2 cellular contexts compared by ENCODE assay signal in genomic region chr7:74219416-74219815, GRCh38.
TF ChIP-seq lines count a peak whose summit lies in the region.

No MANE protein-coding gene starts in this region.

TF ChIP-seq in A549, 52 proteins besides CTCF, POLR2A, EP300 and RAD21 (continued from another document):
- TF ChIP-seq REST (IDR thresholded peaks at IDR 0.05) (no peak), ZNF302 (CRISPR knock-in tag; IDR thresholded peaks at IDR 0.05) (no peak), ESRRA (IDR thresholded peaks at IDR 0.05; ENCODE audit: borderline replicate concordance, low read length) (no peak), RNF2 (IDR thresholded peaks at IDR 0.05; ENCODE audit: borderline replicate concordance, low read depth) (no peak), MYC (IDR thresholded peaks at IDR 0.05; ENCODE audit: borderline replicate concordance, low read length) (no peak), KDM5A (IDR thresholded peaks at IDR 0.05) (no peak)
TF ChIP-seq in A549: peak in this region for 0.

TF ChIP-seq in liver, 16 proteins besides CTCF, POLR2A, EP300 and RAD21 (continued from another document):
- TF ChIP-seq REST (IDR thresholded peaks at IDR 0.05) (no peak), EGR1 (IDR thresholded peaks at IDR 0.05; ENCODE audit: low read depth in 2 of 2) (no peak), HNF4G (IDR thresholded peaks at IDR 0.05) (no peak), ZBTB33 (IDR thresholded peaks at IDR 0.05) (no peak), ATF3 (IDR thresholded peaks at IDR 0.05) (no peak), TAF1 (conservative IDR thresholded peaks at IDR 0.05) (no peak), FOXA2 (IDR thresholded peaks at IDR 0.05) (no peak)
- TF ChIP-seq, protein P1, sequence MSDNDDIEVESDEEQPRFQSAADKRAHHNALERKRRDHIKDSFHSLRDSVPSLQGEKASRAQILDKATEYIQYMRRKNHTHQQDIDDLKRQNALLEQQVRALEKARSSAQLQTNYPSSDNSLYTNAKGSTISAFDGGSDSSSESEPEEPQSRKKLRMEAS (IDR thresholded peaks at IDR 0.05): no peak
